Comparison of ENCODE assay signal across 32 cellular contexts in genomic region chr10:1116051-1116450, GRCh38. TPM values are rescaled to one million over a fixed set of nuclear protein-coding genes. Genes with fewer than 3 reads are reported as not detected.
A peak's percentile ranks its signal among the peaks of the same experiment; 100 is the strongest.
DNase-seq lines count a peak whose midpoint lies in the region; ATAC-seq, FAIRE-seq and TF ChIP-seq lines count a peak whose summit lies in the region.
"Had no signal": no experiment of that assay in that cellular context is flagged by ENCODE, and none has a peak within 500 bp of the region (broad histone marks: within the 10 kb centered on the region; RNA-seq: fewer than 3 reads in every experiment).

No MANE protein-coding gene starts in this region.

- peaks cover 17% of the 10 kb centered on the region for H3K4me1 Mint-ChIP-seq in activated CD4-positive, alpha-beta memory T cell treated with anti-CD3 and anti-CD28 coated beads, Interleukin-2, amount 10 ng/mL, durations not matched to agents 7 days and 5 days
- peaks cover 26% of the 10 kb centered on the region for H3K4me1 Mint-ChIP-seq in activated CD4-positive, alpha-beta memory T cell treated with anti-CD3 and anti-CD28 coated beads for 36 hours (ENCODE audit: low read depth)
- H3K4me1 Mint-ChIP-seq in CD4-positive, alpha-beta T cell (ENCODE audit: low read depth) = peaks cover 49% of the 10 kb centered on the region
- peaks cover 42% of the 10 kb centered on the region for H3K4me1 Mint-ChIP-seq in activated T-cell treated with anti-CD3 and anti-CD28 coated beads, Interleukin-2, amount 50 U/mL, for 4 hours (ENCODE audit: low read depth)

- CTCF ChIA-PET in activated CD4-positive, alpha-beta memory T cell treated with anti-CD3 and anti-CD28 coated beads, Interleukin-2, amount 10 ng/mL, durations not matched to agents 7 days and 5 days (lab: Charles Lee) = no interaction called here
- CTCF ChIA-PET in activated CD4-positive, alpha-beta memory T cell treated with anti-CD3 and anti-CD28 coated beads for 36 hours (lab: Charles Lee) = interaction anchor here (1.0 kb wide), 1 partner anchor 253 kb away, joined by 3 read pairs; no protein-coding TSS in a partner anchor
- CTCF ChIA-PET in CD4-positive, alpha-beta T cell (lab: Charles Lee) = no interaction called here

- POLR2A ChIA-PET in activated CD4-positive, alpha-beta memory T cell treated with anti-CD3 and anti-CD28 coated beads, Interleukin-2, amount 10 ng/mL, durations not matched to agents 7 days and 5 days (lab: Charles Lee) = no interaction called here
- POLR2A ChIA-PET in activated CD4-positive, alpha-beta memory T cell treated with anti-CD3 and anti-CD28 coated beads for 36 hours (lab: Charles Lee) = no interaction called here
- POLR2A ChIA-PET in CD4-positive, alpha-beta T cell (lab: Charles Lee) = no interaction called here

- H3K27ac ChIP-seq in CD4-positive, alpha-beta T cell (ENCODE audit: low read depth, low read length) = no peak overlapping the region
- H3K27ac ChIP-seq: right atrium auricular region, spleen had no signal

- H3K9me3 ChIP-seq in CD4-positive, alpha-beta T cell (ENCODE audit: control insufficient read depth, low read length) = no peaks in the 10 kb centered on the region
- H3K9me3 ChIP-seq: MG63, right atrium auricular region, spleen had no signal

- intact Hi-C loops in activated CD4-positive, alpha-beta memory T cell treated with anti-CD3 and anti-CD28 coated beads for 36 hours (cut with micrococcal nuclease) = loop anchor here (10.0 kb wide), 3 partner anchors 139 to 239 kb away; no protein-coding TSS in a partner anchor
- intact Hi-C loops in CD4-positive, alpha-beta T cell (cut with DNase I, micrococcal nuclease) = loop anchor here in 1 of 2 experiments (10.0 kb wide), 1 partner anchor 269 kb away; no protein-coding TSS in a partner anchor
- intact Hi-C loops in sciatic nerve (cut with DNase I) = no loop called here

- DNase-seq in activated CD4-positive, alpha-beta memory T cell treated with anti-CD3 and anti-CD28 coated beads, Interleukin-2, amount 10 ng/mL, durations not matched to agents 7 days and 5 days = peak; percentile 4
- DNase-seq in activated CD4-positive, alpha-beta memory T cell treated with anti-CD3 and anti-CD28 coated beads for 36 hours = no peak
- DNase-seq in CD4-positive, alpha-beta T cell = no peak
- DNase-seq in ecto neural progenitor cell (ENCODE audit: low spot score) (peak; percentile 39), sciatic nerve (ENCODE audit: low spot score) (no peak), frontal cortex (ENCODE audit: low spot score in 2 of 2) (no peak)
- no peak for DNase-seq in activated T-cell treated with anti-CD3 and anti-CD28 coated beads, Interleukin-2, amount 50 U/mL, for 4 hours
- DNase-seq: 8988T; activated CD4-positive, CD25-positive, alpha-beta regulatory T cell treated with anti-CD3 and anti-CD28 coated beads, Interleukin-2, amount 50 U/mL, for 72 hours; activated CD8-positive, alpha-beta T cell treated with anti-CD3 and anti-CD28 coated beads for 36 hours; activated T-cell treated with anti-CD3 and anti-CD28 coated beads, Interleukin-2, amount 50 U/mL, for 1 hour; amygdala; CD8-positive, alpha-beta memory T cell; dermis blood vessel endothelial cell; DMS 273 treated with DMSO at 0.1 percent for 48 hours; EL; hypothalamus; KBM-7; left ventricle myocardium superior; MG63; naive B cell; NCI-H2081; NCI-H2227 treated with DMSO at 0.1 percent for 48 hours; NCI-H69; RPMI8226; spleen; T-cell had no signal

- no peaks in the 10 kb centered on the region for H3K27me3 Mint-ChIP-seq in activated CD4-positive, alpha-beta memory T cell treated with anti-CD3 and anti-CD28 coated beads, Interleukin-2, amount 10 ng/mL, durations not matched to agents 7 days and 5 days
- H3K27me3 Mint-ChIP-seq in activated CD4-positive, alpha-beta memory T cell treated with anti-CD3 and anti-CD28 coated beads for 36 hours = no peaks in the 10 kb centered on the region
- H3K27me3 Mint-ChIP-seq in CD4-positive, alpha-beta T cell = no peaks in the 10 kb centered on the region
- H3K27me3 Mint-ChIP-seq in activated T-cell treated with anti-CD3 and anti-CD28 coated beads, Interleukin-2, amount 50 U/mL, for 4 hours (ENCODE audit: low read depth) = no peaks in the 10 kb centered on the region
- H3K27me3 Mint-ChIP-seq: activated CD8-positive, alpha-beta T cell treated with anti-CD3 and anti-CD28 coated beads for 36 hours; CD8-positive, alpha-beta memory T cell; naive B cell; T-cell had no signal

- ATAC-seq in CD4-positive, alpha-beta T cell (ENCODE audit: poor library complexity) = no peak
- ATAC-seq in sciatic nerve (peak; percentile 51), HG02623 (IDR thresholded peaks at IDR 0.05; ENCODE audit: unreplicated experiment) (no peak)
- no peak for ATAC-seq in activated T-cell treated with anti-CD3 and anti-CD28 coated beads, Interleukin-2, amount 50 U/mL, for 4 hours
- ATAC-seq: activated CD8-positive, alpha-beta T cell treated with anti-CD3 and anti-CD28 coated beads for 36 hours; left ventricle myocardium superior; T-cell had no signal

- H3K27ac Mint-ChIP-seq in activated CD4-positive, alpha-beta memory T cell treated with anti-CD3 and anti-CD28 coated beads, Interleukin-2, amount 10 ng/mL, durations not matched to agents 7 days and 5 days = no peak overlapping the region
- H3K27ac Mint-ChIP-seq in activated CD4-positive, alpha-beta memory T cell treated with anti-CD3 and anti-CD28 coated beads for 36 hours = no peak overlapping the region
- peak overlapping the region; percentile 76 for H3K27ac Mint-ChIP-seq in CD4-positive, alpha-beta T cell
- H3K27ac Mint-ChIP-seq: activated CD8-positive, alpha-beta T cell treated with anti-CD3 and anti-CD28 coated beads for 36 hours had no signal

- peaks cover 85% of the 10 kb centered on the region for H3K36me3 Mint-ChIP-seq in activated CD4-positive, alpha-beta memory T cell treated with anti-CD3 and anti-CD28 coated beads, Interleukin-2, amount 10 ng/mL, durations not matched to agents 7 days and 5 days (ENCODE audit: low read depth)
- H3K36me3 Mint-ChIP-seq in activated CD4-positive, alpha-beta memory T cell treated with anti-CD3 and anti-CD28 coated beads for 36 hours = peaks cover 66% of the 10 kb centered on the region
- H3K36me3 Mint-ChIP-seq in CD4-positive, alpha-beta T cell (ENCODE audit: low read depth) = peaks cover 94% of the 10 kb centered on the region
- peaks cover 50% of the 10 kb centered on the region for H3K36me3 Mint-ChIP-seq in activated T-cell treated with anti-CD3 and anti-CD28 coated beads, Interleukin-2, amount 50 U/mL, for 4 hours (ENCODE audit: insufficient read depth)

- H3K4me3 Mint-ChIP-seq in activated CD4-positive, alpha-beta memory T cell treated with anti-CD3 and anti-CD28 coated beads, Interleukin-2, amount 10 ng/mL, durations not matched to agents 7 days and 5 days = no peak overlapping the region
- H3K4me3 Mint-ChIP-seq in activated CD4-positive, alpha-beta memory T cell treated with anti-CD3 and anti-CD28 coated beads for 36 hours = no peak overlapping the region
- H3K4me3 Mint-ChIP-seq in CD4-positive, alpha-beta T cell = no peak overlapping the region
- H3K4me3 Mint-ChIP-seq in activated T-cell treated with anti-CD3 and anti-CD28 coated beads, Interleukin-2, amount 50 U/mL, for 4 hours = no peak overlapping the region
- H3K4me3 Mint-ChIP-seq: activated CD8-positive, alpha-beta T cell treated with anti-CD3 and anti-CD28 coated beads for 36 hours; CD8-positive, alpha-beta memory T cell; T-cell had no signal

- no peaks in the 10 kb centered on the region for H3K9me3 Mint-ChIP-seq in activated CD4-positive, alpha-beta memory T cell treated with anti-CD3 and anti-CD28 coated beads, Interleukin-2, amount 10 ng/mL, durations not matched to agents 7 days and 5 days
- H3K9me3 Mint-ChIP-seq in activated CD4-positive, alpha-beta memory T cell treated with anti-CD3 and anti-CD28 coated beads for 36 hours = no peaks in the 10 kb centered on the region
- H3K9me3 Mint-ChIP-seq in CD4-positive, alpha-beta T cell = no peaks in the 10 kb centered on the region
- no peaks in the 10 kb centered on the region for H3K9me3 Mint-ChIP-seq in activated T-cell treated with anti-CD3 and anti-CD28 coated beads, Interleukin-2, amount 50 U/mL, for 4 hours
- H3K9me3 Mint-ChIP-seq: activated CD8-positive, alpha-beta T cell treated with anti-CD3 and anti-CD28 coated beads for 36 hours; CD8-positive, alpha-beta memory T cell; naive B cell; T-cell had no signal

- no peaks in the 10 kb centered on the region for H3K27me3 ChIP-seq in CD4-positive, alpha-beta T cell (ENCODE audit: control insufficient read depth, insufficient read depth, low read length)
- H3K27me3 ChIP-seq: MG63, right atrium auricular region, spleen had no signal

- FAIRE-seq in frontal cortex (lab: Jason Lieb, UNC) = no peak
- FAIRE-seq: GM12892, HTR-8/SVneo, TTC549 had no signal

- no peak for TF ChIP-seq CTCF in CD4-positive, alpha-beta T cell (IDR thresholded peaks at IDR 0.05)

RNA-seq across cellular contexts. Expression of gene WDR37, which starts 59.9 kb away (rescaled TPM):
- 10 to 100 TPM; 31.4 to 31.6 TPM for total RNA-seq in activated CD4-positive, alpha-beta memory T cell treated with anti-CD3 and anti-CD28 coated beads, Interleukin-2, amount 10 ng/mL, durations not matched to agents 7 days and 5 days
- 10 to 100 TPM; 18.1 to 19.4 TPM for total RNA-seq in activated CD4-positive, alpha-beta memory T cell treated with anti-CD3 and anti-CD28 coated beads for 36 hours
- total RNA-seq in CD4-positive, alpha-beta T cell = 10 to 100 TPM; 17.0 to 17.7 TPM
- total RNA-seq in sciatic nerve (20.5 TPM), frontal cortex (32.6 TPM)
- 10 to 100 TPM; 10.5 to 13.5 (median 12.2) TPM for total RNA-seq in activated T-cell treated with anti-CD3 and anti-CD28 coated beads, Interleukin-2, amount 50 U/mL, for 4 hours

Comparison
In these comparisons a context has a peak if more than half of its experiments do, and no peak if none do; other contexts are left out.
1. DNase-seq: peak in activated CD4-positive, alpha-beta memory T cell treated with anti-CD3 and anti-CD28 coated beads, Interleukin-2, amount 10 ng/mL, durations not matched to agents 7 days and 5 days (single experiment) and ecto neural progenitor cell (single experiment); none in activated CD4-positive, alpha-beta memory T cell treated with anti-CD3 and anti-CD28 coated beads for 36 hours (single experiment), CD4-positive, alpha-beta T cell (0 of 10), sciatic nerve (single experiment), frontal cortex (0 of 2) and activated T-cell treated with anti-CD3 and anti-CD28 coated beads, Interleukin-2, amount 50 U/mL, for 4 hours (single experiment).